In genomic region chr10:76647276-76647675, GRCh38 we compare ENCODE assay signal across 21 cellular contexts.
DNase-seq lines count a peak whose midpoint lies in the region; FAIRE-seq and TF ChIP-seq lines count a peak whose summit lies in the region.
"Had no signal": no experiment of that assay in that cellular context is flagged by ENCODE, and none has a peak within 500 bp of the region (broad histone marks: within the 10 kb centered on the region; RNA-seq: fewer than 3 reads in every experiment).

No MANE protein-coding gene starts in this region.

- no peak for TF ChIP-seq POLR2A in H54 (IDR thresholded peaks at IDR 0.05; ENCODE audit: low read depth, low read length)

- DNase-seq in EL (peak; percentile 69), RPMI7951 (ENCODE audit: low read depth) (peak; percentile 59), fibroblast of peridontal ligament (ENCODE audit: extremely low read depth) (peak; percentile 14), renal cortical epithelial cell (ENCODE audit: low read depth) (peak; percentile 26), H54 (ENCODE audit: insufficient read length, low spot score) (no peak), D341Med (ENCODE audit: low spot score) (no peak), NCI-H82 (lab: John Stamatoyannopoulos, UW) (no peak)
- DNase-seq: activated CD8-positive, alpha-beta T cell treated with anti-CD3 and anti-CD28 coated beads for 36 hours; COR-L47; DND-41; endodermal cell; GOT3; islet precursor cell; NCI-H1105; NCI-H2081 treated with DMSO at 0.1 percent for 48 hours; NCI-H345; nephron progenitor cell; RPMI8226; T-helper 17 cell; tibial artery had no signal

- FAIRE-seq in H54 (lab: Jason Lieb, UNC), result no peak
- FAIRE-seq: GM12891 had no signal

Comparison
In these comparisons a context has a peak if more than half of its experiments do, and no peak if none do; other contexts are left out.
1. DNase-seq: peak in EL (single experiment), RPMI7951 (single experiment), fibroblast of peridontal ligament (single experiment) and renal cortical epithelial cell (single experiment); none in H54 (single experiment), D341Med (single experiment) and NCI-H82 (single experiment).